ENCODE assay signal across 9 cellular contexts in the genomic region with DNA sequence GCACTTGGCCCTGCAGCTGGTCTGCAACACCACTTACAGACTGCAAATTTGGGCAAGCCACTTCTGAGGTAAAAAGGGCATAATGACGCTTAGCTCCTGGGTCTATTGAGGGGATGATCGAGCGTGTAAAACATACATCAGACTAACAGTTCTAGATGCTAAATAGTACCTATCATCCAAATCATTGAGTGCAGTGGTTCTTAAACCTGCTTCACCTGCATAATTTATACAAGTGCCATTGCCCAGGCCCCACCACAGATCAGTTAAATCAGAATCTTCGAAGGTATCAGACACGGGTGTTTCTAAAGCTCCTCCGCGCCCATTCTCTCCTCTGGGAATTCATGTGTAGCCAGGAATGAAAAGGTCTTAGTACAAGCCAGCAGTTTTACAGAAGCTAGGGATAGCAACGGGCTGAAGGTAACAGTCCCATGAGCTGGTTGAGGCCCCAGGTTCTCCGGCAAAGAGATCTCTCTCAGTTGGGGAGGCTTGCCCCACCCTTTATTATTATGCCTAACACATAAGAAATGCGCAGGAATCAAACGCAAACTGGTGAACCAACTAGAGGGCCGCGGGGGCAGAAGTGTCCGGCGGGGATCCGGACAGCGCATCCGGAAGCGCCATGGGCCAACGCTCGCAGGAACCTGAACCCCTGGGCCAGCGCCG. TPM values are rescaled to one million over a fixed set of nuclear protein-coding genes. Genes with fewer than 3 reads are reported as not detected.
DNase-seq lines count a peak whose midpoint lies in the region; ATAC-seq, FAIRE-seq and TF ChIP-seq lines count a peak whose summit lies in the region.
"Had no signal": no experiment of that assay in that cellular context is flagged by ENCODE, and none has a peak within 500 bp of the region (broad histone marks: within the 10 kb centered on the region; RNA-seq: fewer than 3 reads in every experiment).

No MANE protein-coding gene starts in this region.

- H2AFZ ChIP-seq in K562 (ENCODE audit: low read depth, low read length) = peak overlapping the region; percentile 88

- H3K4me3 Mint-ChIP-seq in mesothelial cell of epicardium = peak overlapping the region; percentile 96

- H3K27me3 ChIP-seq in K562 (ENCODE audit: control insufficient read depth in 2 of 2, insufficient read depth in 2 of 2, low read length in 2 of 2) = no peaks in the 10 kb centered on the region

- peak overlapping the region; percentile 86 for H3K4me2 ChIP-seq in K562 (ENCODE audit: insufficient read depth, low read length)

- H3K9me3 Mint-ChIP-seq in mesothelial cell of epicardium = no peaks in the 10 kb centered on the region

- BruUV-seq in K562 (replicated peaks; lab: Mats Ljungman, UMichigan) = TSS peak; percentile 94

- no peaks in the 10 kb centered on the region for H3K36me3 Mint-ChIP-seq in mesothelial cell of epicardium

- H3K4me3 ChIP-seq in AG10803 (ENCODE audit: low read length) (peak overlapping the region; percentile 64), K562 (peak overlapping the region; percentile 62)

- peak overlapping the region; percentile 74 for H3K27ac ChIP-seq in K562 (ENCODE audit: extremely low read depth, low read depth, low read length)

- CTCF ChIA-PET in K562 (lab: Yijun Ruan, JAX; ENCODE audit: low intra/inter-chr PET ratio) = no interaction called here

- H3K9ac ChIP-seq in K562 (ENCODE audit: insufficient read depth in 1 of 2, low read depth in 2 of 2, low read length in 2 of 2) = peak overlapping the region; percentile 79 to 91

- in situ Hi-C loops in K562 (cut with MboI) = no loop called here

- POLR2A ChIA-PET in K562 (lab: Yijun Ruan, JAX) = interaction anchor here (0.6 to 4.4 kb wide), 19 partner anchors 7 to 267 kb away, joined by 3 to 31 read pairs (median 5); partner anchors contain the start of genes C2orf68, ELMOD3, MAT2A and RETSAT

- WGBS in K562 (ENCODE audit: insufficient coverage, low coverage, missing lambda C conversion rate) = 5% methylated on average over 23 of the region's 23 CpGs

- no peak for FAIRE-seq in K562 (lab: Jason Lieb, UNC)

- ATAC-seq in GM19351 (IDR thresholded peaks at IDR 0.05; ENCODE audit: unreplicated experiment) = peak; percentile 40
- ATAC-seq in HG03439 (IDR thresholded peaks at IDR 0.05; ENCODE audit: unreplicated experiment) = peak; percentile 42
- peak; percentile 67 for ATAC-seq in K562

- peaks cover 6 to 27% of the 10 kb centered on the region in 2 experiments for H3K4me1 ChIP-seq in K562 (replicated peaks in 1 of 2; ENCODE audit: control insufficient read depth in 2 of 2, insufficient read depth in 2 of 2, low read length in 2 of 2)

- no peak for TF ChIP-seq POLR2A in K562 (conservative IDR thresholded peaks at IDR 0.05)

- no peak for DNase-seq in AG10803 (ENCODE audit: low read depth)
- no peak for DNase-seq in K562 (ENCODE audit: extremely low read depth in 1 of 4, low spot score in 3 of 4)
- no peak for DNase-seq in mesothelial cell of epicardium (ENCODE audit: low spot score in 2 of 2, unreplicated experiment in 2 of 2)
- no peak for DNase-seq in NCI-H2107 (lab: John Stamatoyannopoulos, UW)
- no peak for DNase-seq in NK-92 (lab: John Stamatoyannopoulos, UW; ENCODE audit: unreplicated experiment)
- no peak for DNase-seq in NCI-H146 treated with DMSO at 0.1 percent for 48 hours (lab: John Stamatoyannopoulos, UW; ENCODE audit: unreplicated experiment)

- H3K4me1 Mint-ChIP-seq in mesothelial cell of epicardium = peaks cover 20% of the 10 kb centered on the region

- TF ChIP-seq RAD21 in K562 (CRISPR knock-in tag; conservative IDR thresholded peaks at IDR 0.05 in 1 of 2, IDR thresholded peaks at IDR 0.05 in 1 of 2) = no peak

- H3K9me1 ChIP-seq in K562 (ENCODE audit: control insufficient read depth, insufficient read depth, low read length) = no peaks in the 10 kb centered on the region

- H3K36me3 ChIP-seq in K562 (ENCODE audit: control insufficient read depth, insufficient read depth, low read length) = peaks cover 25% of the 10 kb centered on the region; the same call in 2 of the 3 replicates

- TF ChIP-seq CTCF in AG10803 (conservative IDR thresholded peaks at IDR 0.05; ENCODE audit: low read length) (no peak), K562 (IDR thresholded peaks at IDR 0.05 in 2 of 3, conservative IDR thresholded peaks at IDR 0.05 in 1 of 3; ENCODE audit: insufficient read depth in 2 of 3, low read depth in 1 of 3, low read length in 3 of 3) (0 out of 6 replicates have a peak, but pooled peaks of 1 of the 3 experiments have one; percentile 1), mesothelial cell of epicardium (IDR thresholded peaks at IDR 0.05; ENCODE audit: unreplicated experiment) (no peak)

- peaks cover 28% of the 10 kb centered on the region for H3K79me2 ChIP-seq in K562 (ENCODE audit: control insufficient read depth, insufficient read depth, low read length)

- intact Hi-C loops in K562 (cut with micrococcal nuclease) = no loop called here

- no peaks in the 10 kb centered on the region for H4K20me1 ChIP-seq in K562 (replicated peaks; ENCODE audit: control insufficient read depth, insufficient read depth, low read length)

- TF ChIP-seq EP300 in K562 (IDR thresholded peaks at IDR 0.05; ENCODE audit: low read length) = no peak

- H3K9me3 ChIP-seq in K562 (replicated peaks; ENCODE audit: control insufficient read depth, insufficient read depth, low read depth, low read length) = no peaks in the 10 kb centered on the region

- no peaks in the 10 kb centered on the region for H3K27me3 Mint-ChIP-seq in mesothelial cell of epicardium (ENCODE audit: low read depth)

- peak overlapping the region; percentile 95 for H3K27ac Mint-ChIP-seq in mesothelial cell of epicardium

RNA-seq across cellular contexts. Expression of gene RNF181, which starts 0.7 kb away (rescaled TPM):
- 76.8 and 189 TPM in 2 replicates for total RNA-seq in K562 (2011; cell fraction: chromatin; rRNA removed; ENCODE audit: low replicate concordance)
- 209 and 223 TPM in 2 replicates for total RNA-seq in K562 (2011; cell fraction: nucleolus; rRNA removed)
- 148 and 152 TPM in 2 replicates for total RNA-seq in K562 (2011; cell fraction: nucleoplasm; rRNA removed)
- total RNA-seq in K562 (2014; rRNA removed) (189 and 243 TPM in 2 replicates), K562 (2014; rRNA removed; fragmentation: Illumina TruSeq; extraction: Trizol) (181 and 208 TPM in 2 replicates), K562 (2015; rRNA removed; fragmentation: Illumina TruSeq; extraction: Trizol) (150 and 156 TPM in 2 replicates), K562 (2021) (139 and 158 TPM in 2 replicates), mesothelial cell of epicardium (76.6 to 87.4 TPM (median 82.8 TPM) in 3 replicates)
- polyA plus RNA-seq in K562 (2011; rRNA removed) (324 and 492 TPM in 2 replicates), K562 (2014; fragmentation: Illumina TruSeq; extraction: Trizol) (253 and 256 TPM in 2 replicates), K562 (2014; fragmentation: Nextera tagmentation; extraction: Ambion mirVana) (100 to 1,000 TPM; 425 to 485 TPM), K562 (2014; rRNA removed) (289 and 334 TPM in 2 replicates)
- 513 and 736 TPM in 2 replicates for polyA plus RNA-seq in K562 (2011; cell fraction: cytosol; rRNA removed)
- 354 and 425 TPM in 2 replicates for polyA plus RNA-seq in K562 (2011; cell fraction: nucleus; rRNA removed)
- 249 and 379 TPM in 2 replicates for polyA plus RNA-seq in K562 (2012)
- polyA minus RNA-seq in K562 (2011; rRNA and poly(A)+ RNA removed) = 88.4 and 169 TPM in 2 replicates
- 40.6 and 67.6 TPM in 2 replicates for polyA minus RNA-seq in K562 (2011; cell fraction: cytosol; rRNA and poly(A)+ RNA removed)
- 58.2 and 63.7 TPM in 2 replicates for polyA minus RNA-seq in K562 (2011; cell fraction: nucleus; rRNA and poly(A)+ RNA removed)

RNA-seq across cellular contexts. Expression of gene TMEM150A, which starts 7.7 kb away (rescaled TPM):
- 12.3 and 50.7 TPM in 2 replicates for total RNA-seq in K562 (2011; cell fraction: chromatin; rRNA removed; ENCODE audit: low replicate concordance)
- 25.1 and 34.9 TPM in 2 replicates for total RNA-seq in K562 (2011; cell fraction: nucleolus; rRNA removed)
- total RNA-seq in K562 (2011; cell fraction: nucleoplasm; rRNA removed) = 20.9 and 29.0 TPM in 2 replicates
- total RNA-seq in K562 (2014; rRNA removed) = 8.4 and 12.9 TPM in 2 replicates
- total RNA-seq in K562 (2014; rRNA removed; fragmentation: Illumina TruSeq; extraction: Trizol) = 3.6 and 6.0 TPM in 2 replicates
- total RNA-seq in K562 (2015; rRNA removed; fragmentation: Illumina TruSeq; extraction: Trizol) = 7.4 and 8.4 TPM in 2 replicates
- total RNA-seq in K562 (2021) = 13.3 and 15.5 TPM in 2 replicates
- polyA plus RNA-seq in K562 (2011; rRNA removed) = 8.9 and 9.6 TPM in 2 replicates
- polyA plus RNA-seq in K562 (2011; cell fraction: cytosol; rRNA removed) = 7.1 and 29.5 TPM in 2 replicates
- polyA plus RNA-seq in K562 (2011; cell fraction: nucleus; rRNA removed) = 31.7 and 96.1 TPM in 2 replicates
- polyA plus RNA-seq in K562 (2012) = 11.9 and 15.8 TPM in 2 replicates
- 17.1 and 20.8 TPM in 2 replicates for polyA plus RNA-seq in K562 (2014; fragmentation: Illumina TruSeq; extraction: Trizol)
- polyA plus RNA-seq in K562 (2014; fragmentation: Nextera tagmentation; extraction: Ambion mirVana) = 1 to 10 TPM; 3.9 to 5.3 TPM
- polyA plus RNA-seq in K562 (2014; rRNA removed) = 12.9 and 16.2 TPM in 2 replicates
- polyA minus RNA-seq in K562 (2011; rRNA and poly(A)+ RNA removed) = 3.5 and 7.0 TPM in 2 replicates
- 3.9 and 9.4 TPM in 2 replicates for polyA minus RNA-seq in K562 (2011; cell fraction: cytosol; rRNA and poly(A)+ RNA removed)
- polyA minus RNA-seq in K562 (2011; cell fraction: nucleus; rRNA and poly(A)+ RNA removed) = 7.6 and 11.0 TPM in 2 replicates
- total RNA-seq in mesothelial cell of epicardium = 13.5 to 15.2 TPM (median 14.4 TPM) in 3 replicates

RNA-seq across cellular contexts. Expression of gene VAMP5, which starts 10.6 kb away (rescaled TPM):
- 0.74 and 3.7 TPM in 2 replicates for total RNA-seq in K562 (2011; cell fraction: chromatin; rRNA removed; ENCODE audit: low replicate concordance)
- 2.6 and 4.3 TPM in 2 replicates for total RNA-seq in K562 (2011; cell fraction: nucleolus; rRNA removed)
- 1.8 and 2.7 TPM in 2 replicates for total RNA-seq in K562 (2011; cell fraction: nucleoplasm; rRNA removed)
- total RNA-seq in K562 (2014; rRNA removed) = 0.41 and 0.59 TPM in 2 replicates
- not detected in 2 replicates for total RNA-seq in K562 (2014; rRNA removed; fragmentation: Illumina TruSeq; extraction: Trizol)
- not detected in 2 replicates for total RNA-seq in K562 (2015; rRNA removed; fragmentation: Illumina TruSeq; extraction: Trizol)
- 0.85 and 1.1 TPM in 2 replicates for total RNA-seq in K562 (2021)
- 1.5 and 1.9 TPM in 2 replicates for polyA plus RNA-seq in K562 (2011; rRNA removed)
- 2.1 and 2.8 TPM in 2 replicates for polyA plus RNA-seq in K562 (2011; cell fraction: cytosol; rRNA removed)
- polyA plus RNA-seq in K562 (2011; cell fraction: nucleus; rRNA removed) = 4.2 and 6.3 TPM in 2 replicates
- 0.68 and 4.7 TPM in 2 replicates for polyA plus RNA-seq in K562 (2012)
- 0.39 and 0.54 TPM in 2 replicates for polyA plus RNA-seq in K562 (2014; fragmentation: Illumina TruSeq; extraction: Trizol)
- 1 to 10 TPM; 1.5 to 1.9 TPM for polyA plus RNA-seq in K562 (2014; fragmentation: Nextera tagmentation; extraction: Ambion mirVana)
- polyA plus RNA-seq in K562 (2014; rRNA removed) = 0.34 and 1.5 TPM in 2 replicates
- polyA minus RNA-seq in K562 (2011; rRNA and poly(A)+ RNA removed) = 1.3 and 2.5 TPM in 2 replicates
- polyA minus RNA-seq in K562 (2011; cell fraction: cytosol; rRNA and poly(A)+ RNA removed) = not detected in 2 replicates
- 0.54 and 0.78 TPM in 2 replicates for polyA minus RNA-seq in K562 (2011; cell fraction: nucleus; rRNA and poly(A)+ RNA removed)
- total RNA-seq in mesothelial cell of epicardium = 2.5 to 3.7 TPM (median 3.4 TPM) in 3 replicates
- total RNA-seq: HT1080 had no signal

RNA-seq across cellular contexts. Expression of gene C2orf68, which starts 17.0 kb away (rescaled TPM):
- 48.1 and 80.4 TPM in 2 replicates for total RNA-seq in K562 (2011; cell fraction: chromatin; rRNA removed; ENCODE audit: low replicate concordance)
- 45.8 and 61.2 TPM in 2 replicates for total RNA-seq in K562 (2011; cell fraction: nucleolus; rRNA removed)
- 58.4 and 76.0 TPM in 2 replicates for total RNA-seq in K562 (2011; cell fraction: nucleoplasm; rRNA removed)
- total RNA-seq in K562 (2014; rRNA removed) (22.1 and 33.2 TPM in 2 replicates), K562 (2014; rRNA removed; fragmentation: Illumina TruSeq; extraction: Trizol) (29.4 and 31.7 TPM in 2 replicates), K562 (2015; rRNA removed; fragmentation: Illumina TruSeq; extraction: Trizol) (26.8 and 30.1 TPM in 2 replicates), K562 (2021) (36.6 and 41.6 TPM in 2 replicates), mesothelial cell of epicardium (70.8 to 79.0 TPM (median 74.6 TPM) in 3 replicates)
- polyA plus RNA-seq in K562 (2011; rRNA removed) (32.6 and 50.0 TPM in 2 replicates), K562 (2014; fragmentation: Illumina TruSeq; extraction: Trizol) (31.7 and 31.8 TPM in 2 replicates), K562 (2014; fragmentation: Nextera tagmentation; extraction: Ambion mirVana) (10 to 100 TPM; 33.1 to 33.4 TPM), K562 (2014; rRNA removed) (27.5 and 31.5 TPM in 2 replicates)
- polyA plus RNA-seq in K562 (2011; cell fraction: cytosol; rRNA removed) = 29.4 and 39.0 TPM in 2 replicates
- polyA plus RNA-seq in K562 (2011; cell fraction: nucleus; rRNA removed) = 36.4 and 51.5 TPM in 2 replicates
- polyA plus RNA-seq in K562 (2012) = 25.7 and 42.8 TPM in 2 replicates
- 24.7 and 40.2 TPM in 2 replicates for polyA minus RNA-seq in K562 (2011; rRNA and poly(A)+ RNA removed)
- 13.6 and 33.5 TPM in 2 replicates for polyA minus RNA-seq in K562 (2011; cell fraction: cytosol; rRNA and poly(A)+ RNA removed)
- polyA minus RNA-seq in K562 (2011; cell fraction: nucleus; rRNA and poly(A)+ RNA removed) = 15.9 and 17.7 TPM in 2 replicates

RNA-seq across cellular contexts. Expression of gene VAMP8, which starts 17.5 kb away (rescaled TPM):
- total RNA-seq in K562 (2011; cell fraction: chromatin; rRNA removed; ENCODE audit: low replicate concordance) = 24.0 and 36.3 TPM in 2 replicates
- 32.9 and 36.7 TPM in 2 replicates for total RNA-seq in K562 (2011; cell fraction: nucleolus; rRNA removed)
- total RNA-seq in K562 (2011; cell fraction: nucleoplasm; rRNA removed) = 35.9 and 47.3 TPM in 2 replicates
- 146 and 183 TPM in 2 replicates for total RNA-seq in K562 (2014; rRNA removed)
- total RNA-seq in K562 (2014; rRNA removed; fragmentation: Illumina TruSeq; extraction: Trizol) = 107 and 129 TPM in 2 replicates
- 96.4 and 109 TPM in 2 replicates for total RNA-seq in K562 (2015; rRNA removed; fragmentation: Illumina TruSeq; extraction: Trizol)
- total RNA-seq in K562 (2021) = 140 and 149 TPM in 2 replicates
- 184 and 340 TPM in 2 replicates for polyA plus RNA-seq in K562 (2011; rRNA removed)
- polyA plus RNA-seq in K562 (2011; cell fraction: cytosol; rRNA removed) = 266 and 268 TPM in 2 replicates
- polyA plus RNA-seq in K562 (2011; cell fraction: nucleus; rRNA removed) = 98.3 and 102 TPM in 2 replicates
- polyA plus RNA-seq in K562 (2012) = 193 and 225 TPM in 2 replicates
- polyA plus RNA-seq in K562 (2014; fragmentation: Illumina TruSeq; extraction: Trizol) = 301 and 302 TPM in 2 replicates
- polyA plus RNA-seq in K562 (2014; fragmentation: Nextera tagmentation; extraction: Ambion mirVana) = 100 to 1,000 TPM; 566 to 571 TPM
- 248 and 255 TPM in 2 replicates for polyA plus RNA-seq in K562 (2014; rRNA removed)
- polyA minus RNA-seq in K562 (2011; rRNA and poly(A)+ RNA removed) = 89.7 and 134 TPM in 2 replicates
- polyA minus RNA-seq in K562 (2011; cell fraction: cytosol; rRNA and poly(A)+ RNA removed) = 26.2 and 47.2 TPM in 2 replicates
- polyA minus RNA-seq in K562 (2011; cell fraction: nucleus; rRNA and poly(A)+ RNA removed) = 16.0 and 18.9 TPM in 2 replicates
- total RNA-seq in mesothelial cell of epicardium = 51.0 to 55.7 TPM (median 55.5 TPM) in 3 replicates
